In the genomic region with DNA sequence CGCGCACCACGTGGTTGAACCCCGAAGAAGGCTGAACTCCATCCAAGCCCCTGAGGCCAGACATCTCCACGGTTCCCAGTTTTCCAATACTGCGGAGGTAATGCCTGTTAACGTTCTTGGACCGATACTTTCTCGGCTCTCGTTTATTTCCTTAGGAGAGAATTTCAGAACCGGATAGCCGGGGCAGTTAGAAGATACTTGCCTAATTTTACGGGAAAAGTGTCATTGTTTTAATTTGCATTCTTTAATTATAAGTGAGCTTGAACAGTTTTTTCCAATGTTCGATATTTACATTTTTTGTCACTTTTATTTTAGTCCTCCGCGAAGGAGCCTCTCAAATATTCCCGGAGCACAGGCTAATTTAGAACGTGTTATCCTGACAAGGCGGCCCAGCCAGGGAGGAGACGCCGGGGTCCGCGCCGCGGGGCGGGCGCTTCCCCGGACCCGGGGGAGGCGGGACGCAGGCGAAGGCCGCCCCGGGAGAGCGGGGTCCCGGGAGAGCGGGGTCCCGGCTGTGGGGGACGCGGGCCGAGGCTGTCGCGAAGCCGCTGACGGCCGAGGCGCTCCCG, we compare ENCODE assay signal across 21 cellular contexts. TPM values are rescaled to one million over a fixed set of nuclear protein-coding genes. Genes with fewer than 3 reads are reported as not detected.
DNase-seq lines count a peak whose midpoint lies in the region; ATAC-seq and TF ChIP-seq lines count a peak whose summit lies in the region.
"Had no signal": no experiment of that assay in that cellular context is flagged by ENCODE, and none has a peak within 500 bp of the region (broad histone marks: within the 10 kb centered on the region; RNA-seq: fewer than 3 reads in every experiment).

No MANE protein-coding gene starts in this region.

- peak overlapping the region; percentile 36 for H3K4me3 ChIP-seq in NT2/D1 (ENCODE audit: insufficient read length, low read depth)
- peak overlapping the region; percentile 7; the same call in 1 of the 2 replicates for H3K4me3 ChIP-seq in iPS DF 6.9 (ENCODE audit: low read length)
- H3K4me3 ChIP-seq in sigmoid colon: peak overlapping the region in 3 of 4 donors; percentile 14 to 38 (median 35)
- H3K4me3 ChIP-seq in brain microvascular endothelial cell (ENCODE audit: low read depth, low read length): no peak overlapping the region

- H3K9me3 ChIP-seq in NT2/D1 (ENCODE audit: insufficient read depth, low read length): no peaks in the 10 kb centered on the region
- H3K9me3 ChIP-seq in iPS DF 6.9 (ENCODE audit: control insufficient read depth, insufficient read depth, low read length): no peaks in the 10 kb centered on the region
- no peaks in the 10 kb centered on the region for H3K9me3 ChIP-seq in sigmoid colon
- H3K9me3 ChIP-seq: tibial nerve had no signal

- H3K4me1 ChIP-seq in NT2/D1 (ENCODE audit: insufficient read depth, insufficient read length) (peaks cover 6% of the 10 kb centered on the region), iPS DF 6.9 (ENCODE audit: control insufficient read depth, insufficient read depth, low read length) (peaks cover 2% of the 10 kb centered on the region; the same call in 1 of the 2 replicates), sigmoid colon (peaks cover 0 to 10% (median 9%) of the 10 kb centered on the region in 4 donors)

- H3K9me3 Mint-ChIP-seq in CD14-positive monocyte: peaks cover 3 to 17% (median 6%) of the 10 kb centered on the region in 7 donors
- H3K9me3 Mint-ChIP-seq: neural crest cell had no signal

- no peak for TF ChIP-seq POLR2A in sigmoid colon (IDR thresholded peaks at IDR 0.05)

- TF ChIP-seq EP300 in sigmoid colon (IDR thresholded peaks at IDR 0.05): no peak

- no peak for ATAC-seq in left lobe of liver

- peak overlapping the region; percentile 68 for H3K9ac ChIP-seq in NT2/D1 (ENCODE audit: insufficient read length, low read depth)

- H3K27me3 ChIP-seq in NT2/D1 (ENCODE audit: insufficient read depth, insufficient read length) (peaks cover 77% of the 10 kb centered on the region), iPS DF 6.9 (ENCODE audit: control insufficient read depth, insufficient read depth, low read length) (peaks cover 19% of the 10 kb centered on the region), sigmoid colon (peaks cover 16 to 93% (median 49%) of the 10 kb centered on the region in 3 donors), brain microvascular endothelial cell (replicated peaks) (peaks cover 28% of the 10 kb centered on the region)

- in situ Hi-C loops in brain microvascular endothelial cell (cut with HindIII; ENCODE audit: low pct_ligation_motif_present, low sequenced_read_pairs): no loop called here

- intact Hi-C loops in CD14-positive monocyte (cut with micrococcal nuclease) (no loop called here), sigmoid colon (cut with DNase I) (no loop called here)

- peak overlapping the region; percentile 54 to 85 for H3K4me3 Mint-ChIP-seq in CD14-positive monocyte
- H3K4me3 Mint-ChIP-seq: neural crest cell had no signal

- peak; percentile 14 for DNase-seq in CD14-positive monocyte (ENCODE audit: low spot score)
- DNase-seq in NT2/D1 (ENCODE audit: low read depth, low spot score): no peak
- no peak for DNase-seq in iPS DF 6.9 (ENCODE audit: low read depth, low spot score)
- DNase-seq in sigmoid colon: peak; percentile 42
- no peak for DNase-seq in left lobe of liver (ENCODE audit: low spot score)
- DNase-seq in middle frontal gyrus (ENCODE audit: extremely low spot score, low spot score): no peak
- no peak for DNase-seq in AG20443 (ENCODE audit: low spot score)
- DNase-seq in brain microvascular endothelial cell: no peak
- DNase-seq: activated CD8-positive, alpha-beta memory T cell treated with anti-CD3 and anti-CD28 coated beads, Interleukin-2, amount 50 U/mL, for 4 hours; amniotic stem cell; Calu3; cerebellar nuclear complex; effector memory CD4-positive, alpha-beta T cell; NCI-H1092; NCI-H2081 treated with DMSO at 0.1 percent for 48 hours; NCI-H524; RPMI8226 had no signal

- no peak overlapping the region for H3K27ac Mint-ChIP-seq in CD14-positive monocyte

- WGBS in iPS DF 6.9 (ENCODE audit: insufficient coverage, insufficient read length): no CpG with 5 or more reads among the region's 48 CpGs
- WGBS in sigmoid colon, 2 donors: 35 to 64% methylated on average over 48 of the region's 48 CpGs

- TF ChIP-seq CTCF in CD14-positive monocyte (IDR thresholded peaks at IDR 0.05): no peak
- TF ChIP-seq CTCF in sigmoid colon (IDR thresholded peaks at IDR 0.05): no peak
- TF ChIP-seq CTCF in brain microvascular endothelial cell (IDR thresholded peaks at IDR 0.05; ENCODE audit: low read depth, low read length, missing control alignments): no peak

- H3K27ac ChIP-seq in iPS DF 6.9 (ENCODE audit: low read length) (no peak overlapping the region), sigmoid colon (no peak overlapping the region), brain microvascular endothelial cell (no peak overlapping the region)
- H3K27ac ChIP-seq: tibial nerve had no signal

- peaks cover 57% of the 10 kb centered on the region for H3K4me1 Mint-ChIP-seq in CD14-positive monocyte
- H3K4me1 Mint-ChIP-seq: neural crest cell had no signal

- H3K27me3 Mint-ChIP-seq in CD14-positive monocyte (ENCODE audit: low read depth in 3 of 3): peaks cover 32 to 62% (median 53%) of the 10 kb centered on the region in 3 donors

- peaks cover 4 to 9% of the 10 kb centered on the region in 2 donors for H3K36me3 Mint-ChIP-seq in CD14-positive monocyte

- H3K36me3 ChIP-seq in NT2/D1 (ENCODE audit: insufficient read depth, insufficient read length, low read length) (no peaks in the 10 kb centered on the region), iPS DF 6.9 (ENCODE audit: control insufficient read depth, insufficient read depth, low read length) (no peaks in the 10 kb centered on the region), sigmoid colon (no peaks in the 10 kb centered on the region), brain microvascular endothelial cell (replicated peaks) (no peaks in the 10 kb centered on the region)
- H3K36me3 ChIP-seq: tibial nerve had no signal

RNA-seq across cellular contexts. Expression of a gene that starts 10.1 kb away (rescaled TPM):
- polyA plus RNA-seq in CD14-positive monocyte (not detected), sigmoid colon (under 1 TPM in 1 of 3 donors, not detected in 2; 0.15 TPM)
- total RNA-seq in sigmoid colon (under 1 TPM in 1 of 4 donors, not detected in 3; 0.41 TPM), left lobe of liver (not detected)
- total RNA-seq: Calu3, HT1080, neural crest cell had no signal
- polyA plus RNA-seq: keratinocyte had no signal

Comparison
In these comparisons a context has a peak if more than half of its experiments do, and no peak if none do; other contexts are left out.
1. DNase-seq: peak in CD14-positive monocyte (single experiment) and sigmoid colon (single experiment); none in NT2/D1 (single experiment), iPS DF 6.9 (single experiment), left lobe of liver (single experiment), middle frontal gyrus (single experiment), AG20443 (single experiment) and brain microvascular endothelial cell (single experiment).